In genomic region chr2:54287532-54287931, GRCh38 we compare ENCODE assay signal across 17 cellular contexts. TPM values are rescaled to one million over a fixed set of nuclear protein-coding genes. Genes with fewer than 3 reads are reported as not detected.
"Had no signal": no experiment of that assay in that cellular context is flagged by ENCODE, and none has a peak within 500 bp of the region (broad histone marks: within the 10 kb centered on the region; RNA-seq: fewer than 3 reads in every experiment).

No MANE protein-coding gene starts in this region.

- H3K9me3 ChIP-seq: pancreas had no signal

- H3K27me3 ChIP-seq: pancreas had no signal

- DNase-seq: activated CD4-positive, alpha-beta memory T cell treated with anti-CD3 and anti-CD28 coated beads, Interleukin-2, amount 10 ng/mL, durations not matched to agents 7 days and 5 days; activated CD4-positive, alpha-beta T cell treated with anti-CD3 and anti-CD28 coated beads for 36 hours; activated CD8-positive, alpha-beta memory T cell treated with anti-CD3 and anti-CD28 coated beads, Interleukin-2, amount 50 U/mL, for 4 hours; activated naive CD4-positive, alpha-beta T cell; activated naive CD8-positive, alpha-beta T cell treated with anti-CD3 and anti-CD28 coated beads, Interleukin-2, amount 50 U/mL, for 24 hours; activated T-cell treated with anti-CD3 and anti-CD28 coated beads, Interleukin-2, amount 50 U/mL, for 72 hours; cortex of kidney; effector memory CD4-positive, alpha-beta T cell; kidney; naive B cell; pancreas; stimulated activated naive CD4-positive, alpha-beta T cell treated with Interleukin-2 at 50 U/mL for 16 hours; T-helper 9 cell had no signal

- H3K4me3 ChIP-seq: pancreas had no signal

- FAIRE-seq: kidney, pancreas had no signal

- H3K27ac ChIP-seq: epithelial cell of prostate, pancreas had no signal

- ATAC-seq: activated CD4-positive, alpha-beta T cell treated with anti-CD3 and anti-CD28 coated beads for 36 hours; activated naive CD8-positive, alpha-beta T cell treated with anti-CD3 and anti-CD28 coated beads, Interleukin-2, amount 50 U/mL, for 24 hours; activated T-cell treated with anti-CD3 and anti-CD28 coated beads, Interleukin-2, amount 50 U/mL, for 72 hours had no signal

- H3K36me3 ChIP-seq: pancreas had no signal

- H3K4me1 ChIP-seq: pancreas had no signal

RNA-seq across cellular contexts. Expression of gene TSPYL6, which starts 31.5 kb away (rescaled TPM):
- total RNA-seq: activated CD4-positive, alpha-beta memory T cell treated with anti-CD3 and anti-CD28 coated beads, Interleukin-2, amount 10 ng/mL, durations not matched to agents 7 days and 5 days; activated CD4-positive, alpha-beta T cell treated with anti-CD3 and anti-CD28 coated beads for 36 hours; activated T-cell treated with anti-CD3 and anti-CD28 coated beads, Interleukin-2, amount 50 U/mL, for 72 hours; kidney; lower leg skin; mesothelial cell of epicardium; ureter had no signal
